Comparison of ENCODE assay signal across 27 cellular contexts in genomic region chr4:140247237-140247636, GRCh38.
"Had no signal": no experiment of that assay in that cellular context is flagged by ENCODE, and none has a peak within 500 bp of the region (broad histone marks: within the 10 kb centered on the region; RNA-seq: fewer than 3 reads in every experiment).

No MANE protein-coding gene starts in this region.

- H3K4me3 Mint-ChIP-seq: activated B cell treated with CpG ODN at 0.5 μM for 24 hours; activated CD4-positive, alpha-beta memory T cell treated with anti-CD3 and anti-CD28 coated beads for 36 hours; activated CD4-positive, alpha-beta T cell treated with anti-CD3 and anti-CD28 coated beads, Interleukin-2, amount 10 ng/mL, durations not matched to agents 24 days and 14 days; activated naive CD4-positive, alpha-beta T cell treated with anti-CD3 and anti-CD28 coated beads for 36 hours; activated naive CD8-positive, alpha-beta T cell; activated T-cell treated with anti-CD3 and anti-CD28 coated beads, Interleukin-2, amount 50 U/mL, for 4 hours; activated T-helper 17 cell treated with anti-CD3 and anti-CD28 coated beads, Interleukin-2, amount 50 U/mL, for 72 hours; brain; central memory CD8-positive, alpha-beta T cell; T-helper 17 cell had no signal

- DNase-seq: activated B cell treated with CpG ODN at 0.5 μM for 24 hours; activated CD4-positive, alpha-beta memory T cell treated with anti-CD3 and anti-CD28 coated beads for 36 hours; activated CD4-positive, alpha-beta T cell treated with anti-CD3 and anti-CD28 coated beads for 1 hour; activated CD4-positive, alpha-beta T cell treated with anti-CD3 and anti-CD28 coated beads, Interleukin-2, amount 10 ng/mL, durations not matched to agents 24 days and 14 days; activated CD8-positive, alpha-beta memory T cell treated with anti-CD3 and anti-CD28 coated beads for 24 hours; activated gamma-delta T cell; activated naive CD4-positive, alpha-beta T cell treated with anti-CD3 and anti-CD28 coated beads for 36 hours; activated T-cell treated with anti-CD3 and anti-CD28 coated beads, Interleukin-2, amount 50 U/mL, for 4 hours; amygdala; KG1; MG63; NCI-H1092; NCI-H1417; NCI-H1694; NCI-H2029; NCI-H2107; NCI-H2171 treated with DMSO at 0.1 percent for 48 hours; NCI-H226; NCI-H526 treated with DMSO at 0.1 percent for 48 hours; PC-3; SHP77 treated with DMSO at 0.1 percent for 48 hours; T-helper 17 cell; T-helper 9 cell had no signal

- H3K36me3 ChIP-seq: MG63 had no signal

- H3K27me3 ChIP-seq: MG63 had no signal

- H3K27ac Mint-ChIP-seq: activated B cell treated with CpG ODN at 0.5 μM for 24 hours; activated CD4-positive, alpha-beta memory T cell treated with anti-CD3 and anti-CD28 coated beads for 36 hours; activated CD4-positive, alpha-beta T cell treated with anti-CD3 and anti-CD28 coated beads, Interleukin-2, amount 10 ng/mL, durations not matched to agents 24 days and 14 days; activated naive CD4-positive, alpha-beta T cell treated with anti-CD3 and anti-CD28 coated beads for 36 hours; activated naive CD8-positive, alpha-beta T cell; activated T-helper 17 cell treated with anti-CD3 and anti-CD28 coated beads, Interleukin-2, amount 50 U/mL, for 72 hours; T-helper 17 cell had no signal

- H3K4me3 ChIP-seq: MG63 had no signal

- H3K9me3 Mint-ChIP-seq: activated B cell treated with CpG ODN at 0.5 μM for 24 hours; activated CD4-positive, alpha-beta memory T cell treated with anti-CD3 and anti-CD28 coated beads for 36 hours; activated CD4-positive, alpha-beta T cell treated with anti-CD3 and anti-CD28 coated beads, Interleukin-2, amount 10 ng/mL, durations not matched to agents 24 days and 14 days; activated naive CD4-positive, alpha-beta T cell treated with anti-CD3 and anti-CD28 coated beads for 36 hours; activated T-cell treated with anti-CD3 and anti-CD28 coated beads, Interleukin-2, amount 50 U/mL, for 4 hours; activated T-helper 17 cell treated with anti-CD3 and anti-CD28 coated beads, Interleukin-2, amount 50 U/mL, for 72 hours; brain; central memory CD8-positive, alpha-beta T cell had no signal

- H3K4me1 Mint-ChIP-seq: activated T-helper 17 cell treated with anti-CD3 and anti-CD28 coated beads, Interleukin-2, amount 50 U/mL, for 72 hours had no signal

- ATAC-seq: activated T-cell treated with anti-CD3 and anti-CD28 coated beads, Interleukin-2, amount 50 U/mL, for 4 hours; activated T-helper 17 cell treated with anti-CD3 and anti-CD28 coated beads, Interleukin-2, amount 50 U/mL, for 72 hours; PC-3; T-helper 17 cell had no signal

- H3K27me3 Mint-ChIP-seq: activated naive CD8-positive, alpha-beta T cell had no signal

- H3K9me3 ChIP-seq: MG63 had no signal

- H3K36me3 Mint-ChIP-seq: activated CD4-positive, alpha-beta memory T cell treated with anti-CD3 and anti-CD28 coated beads for 36 hours; activated naive CD8-positive, alpha-beta T cell; brain had no signal
